In the genomic region with DNA sequence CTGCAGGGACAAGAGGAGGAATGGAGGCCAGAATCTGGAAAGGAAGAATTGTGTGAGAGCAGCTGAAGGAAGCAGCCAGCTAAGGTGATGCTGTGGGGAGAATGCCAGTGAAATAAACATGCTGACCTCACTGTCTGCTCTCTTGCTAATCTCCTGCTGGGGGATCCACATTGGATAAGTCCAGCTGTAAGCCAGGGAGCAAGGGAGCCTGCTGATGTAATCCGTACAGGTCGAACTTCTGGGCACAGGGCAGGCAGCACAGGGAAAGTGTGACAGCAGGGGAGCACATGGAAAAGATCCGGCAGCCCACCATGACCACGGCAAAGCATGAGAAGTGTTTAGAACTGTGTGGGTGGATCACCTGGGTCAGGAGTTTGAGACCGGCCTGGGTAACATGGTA, we compare ENCODE assay signal across 20 cellular contexts. TPM values are rescaled to one million over a fixed set of nuclear protein-coding genes. Genes with fewer than 3 reads are reported as not detected.
DNase-seq lines count a peak whose midpoint lies in the region; ATAC-seq, FAIRE-seq and TF ChIP-seq lines count a peak whose summit lies in the region.
"Had no signal": no experiment of that assay in that cellular context is flagged by ENCODE, and none has a peak within 500 bp of the region (broad histone marks: within the 10 kb centered on the region; RNA-seq: fewer than 3 reads in every experiment).

No MANE protein-coding gene starts in this region.

- H2BK5ac ChIP-seq in H9 (ENCODE audit: insufficient read length, low read length) (no peak overlapping the region), mesendoderm (ENCODE audit: low read length) (no peak overlapping the region)

- H3K14ac ChIP-seq in H9 (ENCODE audit: insufficient read depth, low read length), result no peak overlapping the region

- H3K4ac ChIP-seq in H9 (ENCODE audit: low read depth, low read length) (no peak overlapping the region), mesendoderm (ENCODE audit: low read depth, low read length) (no peak overlapping the region)

- H3K23me2 ChIP-seq in H9 (ENCODE audit: insufficient read length, low read depth, low read length, poor library complexity, severe bottlenecking), result no peaks in the 10 kb centered on the region

- no peak overlapping the region for H3K4me3 ChIP-seq in mesendoderm (ENCODE audit: low read length)
- H3K4me3 ChIP-seq: SK-N-MC had no signal

- CTCF ChIA-PET in WTC11 (lab: Charles Lee), result interaction anchor here (0.6 to 2.4 kb wide), 2 partner anchors 129 to 402 kb away, joined by 6 to 14 read pairs; no protein-coding TSS in a partner anchor

- no peaks in the 10 kb centered on the region for H3K36me3 ChIP-seq in mesendoderm (ENCODE audit: control insufficient read depth, insufficient read depth, low read length)

- H2AK5ac ChIP-seq in H9 (ENCODE audit: insufficient read length, low read length) (no peak overlapping the region), mesendoderm (ENCODE audit: low read length) (no peak overlapping the region)

- no peak overlapping the region for H2BK120ac ChIP-seq in H9 (ENCODE audit: low read depth, low read length, poor library complexity, severe bottlenecking)
- no peak overlapping the region for H2BK120ac ChIP-seq in mesendoderm (ENCODE audit: low read depth, low read length)

- peak overlapping the region in 2 of 3 experiments; percentile 8 to 14; a peak in 1 of 7 replicates for H3K27ac Mint-ChIP-seq in H9
- H3K27ac Mint-ChIP-seq in WTC11, result no peak overlapping the region
- H3K27ac Mint-ChIP-seq: B cell; CD4-positive, alpha-beta T cell had no signal

- H3K23ac ChIP-seq in H9 (ENCODE audit: insufficient read length, low read depth, low read length), result no peak overlapping the region
- no peak overlapping the region for H3K23ac ChIP-seq in mesendoderm (ENCODE audit: low read length)

- H4K5ac ChIP-seq in H9 (ENCODE audit: insufficient read length, low read depth, low read length), result no peak overlapping the region
- no peak overlapping the region for H4K5ac ChIP-seq in mesendoderm (ENCODE audit: low read length)

- no peaks in the 10 kb centered on the region for H3K79me2 ChIP-seq in H9 (ENCODE audit: insufficient read depth, low read length)
- H3K79me2 ChIP-seq in mesendoderm (ENCODE audit: control insufficient read depth, insufficient read depth, low read length), result no peaks in the 10 kb centered on the region

- FAIRE-seq in RCC 7860 (lab: Jason Lieb, UNC), result no peak
- FAIRE-seq: GM12892 had no signal

- H3K79me1 ChIP-seq in H9 (ENCODE audit: insufficient read depth, low read depth, low read length, poor library complexity, severe bottlenecking) (no peaks in the 10 kb centered on the region), mesendoderm (ENCODE audit: low read length) (no peaks in the 10 kb centered on the region)

- H4K8ac ChIP-seq in H9 (replicated peaks; ENCODE audit: insufficient read length, low read depth, low read length) (no peak overlapping the region), mesendoderm (ENCODE audit: low read depth, low read length) (no peak overlapping the region)

- no peaks in the 10 kb centered on the region; a peak in 1 of 5 replicates for H3K9me3 Mint-ChIP-seq in H9
- H3K9me3 Mint-ChIP-seq in WTC11, result no peaks in the 10 kb centered on the region
- H3K9me3 Mint-ChIP-seq: CD4-positive, alpha-beta T cell had no signal

- no peaks in the 10 kb centered on the region for H3K36me3 Mint-ChIP-seq in H9 (ENCODE audit: insufficient read depth in 1 of 3, low read depth in 3 of 3)
- no peaks in the 10 kb centered on the region for H3K36me3 Mint-ChIP-seq in WTC11

- H3K9me3 ChIP-seq in H9 (ENCODE audit: control insufficient read depth, low read depth, low read length), result no peaks in the 10 kb centered on the region

- H3K9ac ChIP-seq in H9 (ENCODE audit: extremely low read depth, insufficient read length, low read length) (no peak overlapping the region), mesendoderm (ENCODE audit: low read length) (no peak overlapping the region)

- H3K4me3 Mint-ChIP-seq in H9, result no peak overlapping the region
- H3K4me3 Mint-ChIP-seq in WTC11, result no peak overlapping the region
- H3K4me3 Mint-ChIP-seq: B cell; CD4-positive, alpha-beta T cell had no signal

- H3K18ac ChIP-seq in H9 (ENCODE audit: insufficient read length, low read depth, low read length), result no peak overlapping the region
- no peak overlapping the region for H3K18ac ChIP-seq in mesendoderm (ENCODE audit: low read length)

- H3K4me1 Mint-ChIP-seq in H9, result peaks cover 3 to 6% of the 10 kb centered on the region in 2 experiments; a peak in 2 of 4 replicates
- H3K4me1 Mint-ChIP-seq in WTC11, result peaks cover 2% of the 10 kb centered on the region; the same call in 1 of the 2 replicates
- H3K4me1 Mint-ChIP-seq: B cell had no signal

- TF ChIP-seq CTCF in H9 (conservative IDR thresholded peaks at IDR 0.05), result no peak
- no peak for TF ChIP-seq CTCF in WTC11 (IDR thresholded peaks at IDR 0.05)

- POLR2A ChIA-PET in WTC11 (lab: Charles Lee), result interaction anchor here (1.2 kb wide), 1 partner anchor 9 kb away, joined by 3 read pairs; no protein-coding TSS in a partner anchor

- H2BK12ac ChIP-seq in H9 (ENCODE audit: insufficient read length, low read depth, low read length), result no peak overlapping the region

- no peak overlapping the region for H2AFZ ChIP-seq in H9 (ENCODE audit: low read length)

- H2BK20ac ChIP-seq in H9 (ENCODE audit: low read depth, low read length, poor library complexity, severe bottlenecking), result no peak overlapping the region

- ATAC-seq in WTC11 (no peak), HG02759 (IDR thresholded peaks at IDR 0.05; ENCODE audit: unreplicated experiment) (no peak), GM19351 (IDR thresholded peaks at IDR 0.05; ENCODE audit: unreplicated experiment) (no peak)
- ATAC-seq: Panc1, Right ventricle myocardium inferior had no signal

- H3K27me3 ChIP-seq in H9 (ENCODE audit: insufficient read depth, low read length) (no peaks in the 10 kb centered on the region), mesendoderm (ENCODE audit: insufficient read depth, low read length, poor library complexity) (no peaks in the 10 kb centered on the region)

- peak; percentile 27 for DNase-seq in DMS 273 (lab: John Stamatoyannopoulos, UW; ENCODE audit: unreplicated experiment)
- no peak for DNase-seq in DMS 273 treated with DMSO at 0.1 percent for 48 hours (lab: John Stamatoyannopoulos, UW)
- DNase-seq in H9, result no peak
- DNase-seq in WTC11 (ENCODE audit: low spot score), result no peak
- DNase-seq in mesendoderm, result peak; percentile 68
- no peak for DNase-seq in RCC 7860 (ENCODE audit: low spot score)
- DNase-seq: Calu3; CD4-positive, alpha-beta T cell; GOT3; Kasumi-1; NCI-H1105 treated with DMSO at 0.1 percent for 48 hours; NCI-H187 treated with DMSO at 0.1 percent for 48 hours had no signal

- no CpG with 5 or more reads among the region's 5 CpGs for WGBS in H9 (ENCODE audit: extremely low coverage, insufficient read length, low lambda C conversion rate)
- no CpG with 5 or more reads among the region's 5 CpGs for WGBS in mesendoderm (ENCODE audit: extremely low coverage, insufficient coverage, low lambda C conversion rate)

- H3K4me1 ChIP-seq in H9 (ENCODE audit: insufficient read depth, low read length) (no peaks in the 10 kb centered on the region), mesendoderm (ENCODE audit: control insufficient read depth, low read depth, low read length) (no peaks in the 10 kb centered on the region)

- H4K91ac ChIP-seq in H9 (ENCODE audit: insufficient read length, low read depth, low read length), result no peak overlapping the region

- no peak overlapping the region for H3T11ph ChIP-seq in H9 (ENCODE audit: low read length)

- no peaks in the 10 kb centered on the region for H3K27me3 Mint-ChIP-seq in H9 (ENCODE audit: low read depth)
- H3K27me3 Mint-ChIP-seq in WTC11 (ENCODE audit: low read depth), result no peaks in the 10 kb centered on the region
- H3K27me3 Mint-ChIP-seq: B cell; CD4-positive, alpha-beta T cell had no signal

- no peak overlapping the region for H3K27ac ChIP-seq in H9 (ENCODE audit: insufficient read length, low read depth, low read length)
- H3K27ac ChIP-seq in mesendoderm (ENCODE audit: low read depth, low read length), result no peak overlapping the region
- H3K27ac ChIP-seq: 22Rv1, SK-N-MC had no signal

- H4K20me1 ChIP-seq in H9 (ENCODE audit: control insufficient read depth, insufficient read depth, insufficient read length), result no peaks in the 10 kb centered on the region

- H3K4me2 ChIP-seq in H9 (ENCODE audit: insufficient read depth, insufficient read length, low read length), result no peak overlapping the region
- H3K4me2 ChIP-seq in mesendoderm (ENCODE audit: low read length), result no peak overlapping the region

- no peak overlapping the region for H3K56ac ChIP-seq in H9 (ENCODE audit: insufficient read length, low read depth, low read length)
- no peak overlapping the region for H3K56ac ChIP-seq in mesendoderm (ENCODE audit: low read length)

- H2BK15ac ChIP-seq in H9 (ENCODE audit: low read depth, low read length) (no peak overlapping the region), mesendoderm (replicated peaks; ENCODE audit: low read depth) (no peak overlapping the region)

TF ChIP-seq in WTC11, 78 proteins besides CTCF, POLR2A, EP300 and RAD21:
- TF ChIP-seq HMGA2 (CRISPR knock-in tag; IDR thresholded peaks at IDR 0.05), result no peak
- TF ChIP-seq GABPB1 (CRISPR knock-in tag; IDR thresholded peaks at IDR 0.05), result peak; percentile 76
- TF ChIP-seq, protein P1, sequence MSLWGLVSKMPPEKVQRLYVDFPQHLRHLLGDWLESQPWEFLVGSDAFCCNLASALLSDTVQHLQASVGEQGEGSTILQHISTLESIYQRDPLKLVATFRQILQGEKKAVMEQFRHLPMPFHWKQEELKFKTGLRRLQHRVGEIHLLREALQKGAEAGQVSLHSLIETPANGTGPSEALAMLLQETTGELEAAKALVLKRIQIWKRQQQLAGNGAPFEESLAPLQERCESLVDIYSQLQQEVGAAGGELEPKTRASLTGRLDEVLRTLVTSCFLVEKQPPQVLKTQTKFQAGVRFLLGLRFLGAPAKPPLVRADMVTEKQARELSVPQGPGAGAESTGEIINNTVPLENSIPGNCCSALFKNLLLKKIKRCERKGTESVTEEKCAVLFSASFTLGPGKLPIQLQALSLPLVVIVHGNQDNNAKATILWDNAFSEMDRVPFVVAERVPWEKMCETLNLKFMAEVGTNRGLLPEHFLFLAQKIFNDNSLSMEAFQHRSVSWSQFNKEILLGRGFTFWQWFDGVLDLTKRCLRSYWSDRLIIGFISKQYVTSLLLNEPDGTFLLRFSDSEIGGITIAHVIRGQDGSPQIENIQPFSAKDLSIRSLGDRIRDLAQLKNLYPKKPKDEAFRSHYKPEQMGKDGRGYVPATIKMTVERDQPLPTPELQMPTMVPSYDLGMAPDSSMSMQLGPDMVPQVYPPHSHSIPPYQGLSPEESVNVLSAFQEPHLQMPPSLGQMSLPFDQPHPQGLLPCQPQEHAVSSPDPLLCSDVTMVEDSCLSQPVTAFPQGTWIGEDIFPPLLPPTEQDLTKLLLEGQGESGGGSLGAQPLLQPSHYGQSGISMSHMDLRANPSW (CRISPR knock-in tag; conservative IDR thresholded peaks at IDR 0.05; ENCODE audit: low read depth), result no peak
TF ChIP-seq in WTC11: peak in this region for 1.

RNA-seq across cellular contexts. Expression of a gene that starts 7.5 kb away (rescaled TPM):
- total RNA-seq in H9 (2021) (124 and 130 TPM in 2 replicates), WTC11 (2021) (125 to 160 TPM (median 133 TPM) in 3 replicates)
- polyA plus RNA-seq in mesendoderm (2013, experiment 1 of 2), result 68.5 TPM
- 69.8 TPM for polyA plus RNA-seq in mesendoderm (2013, experiment 2 of 2)

Comparison
In these comparisons a context has a peak if more than half of its experiments do, and no peak if none do; other contexts are left out.
1. DNase-seq: peak in DMS 273 (single experiment) and mesendoderm (single experiment); none in DMS 273 treated with DMSO at 0.1 percent for 48 hours (single experiment), H9 (single experiment), WTC11 (single experiment) and RCC 7860 (single experiment).